Comparison of ENCODE assay signal across 8 cellular contexts in the genomic region with DNA sequence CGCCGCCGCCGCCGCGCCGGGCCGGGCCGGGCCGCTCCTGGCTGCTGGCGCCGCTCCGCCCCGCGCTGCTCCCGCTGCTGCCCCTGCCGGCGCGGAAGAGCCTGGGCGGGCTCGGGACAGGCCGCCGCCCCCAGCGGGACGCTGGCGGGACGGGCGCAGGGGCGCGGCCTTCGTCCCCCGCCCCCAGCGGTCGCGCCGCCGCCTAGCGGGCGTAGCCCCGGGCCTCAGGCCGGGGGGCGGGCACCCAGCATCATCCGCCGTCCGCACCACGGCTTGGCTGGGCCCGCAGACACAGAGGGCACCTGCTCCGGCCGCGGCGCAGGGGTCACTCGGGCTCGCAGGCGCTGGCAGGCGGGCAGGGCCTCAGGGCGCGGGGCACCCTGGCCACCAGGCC. TPM values are rescaled to one million over a fixed set of nuclear protein-coding genes. Genes with fewer than 3 reads are reported as not detected.
DNase-seq lines count a peak whose midpoint lies in the region; ATAC-seq and TF ChIP-seq lines count a peak whose summit lies in the region.

TSS of gene AMFR (minus strand) at position 107 of the 394 bp plus-strand sequence. CDS start 218 bp downstream, outside the sequence.

- ATAC-seq in GM18868 (IDR thresholded peaks at IDR 0.05; ENCODE audit: unreplicated experiment) (peak; percentile 79), HG03097 (IDR thresholded peaks at IDR 0.05; ENCODE audit: low FRiP score, unreplicated experiment) (peak; percentile 76)

- TF ChIP-seq CTCF in BJ (IDR thresholded peaks at IDR 0.05; ENCODE audit: insufficient read depth, low read depth, low read length): no peak

- H3K27me3 ChIP-seq in BJ (ENCODE audit: control insufficient read depth, insufficient read depth, low read length) (no peaks in the 10 kb centered on the region), NT2/D1 (ENCODE audit: insufficient read depth, insufficient read length) (no peaks in the 10 kb centered on the region), mucosa of rectum (ENCODE audit: control insufficient read depth in 2 of 2, insufficient read depth in 2 of 2, low read length in 2 of 2) (no peaks in the 10 kb centered on the region)

- H3K9me3 ChIP-seq in NT2/D1 (ENCODE audit: insufficient read depth, low read length): no peaks in the 10 kb centered on the region
- no peaks in the 10 kb centered on the region for H3K9me3 ChIP-seq in mucosa of rectum (ENCODE audit: control insufficient read depth in 2 of 2, low read length in 2 of 2)

- no peaks in the 10 kb centered on the region for H3K4me1 ChIP-seq in NT2/D1 (ENCODE audit: insufficient read depth, insufficient read length)
- H3K4me1 ChIP-seq in mucosa of rectum (ENCODE audit: control insufficient read depth in 2 of 2, insufficient read depth in 2 of 2, low read length in 2 of 2): peaks cover 6 to 13% of the 10 kb centered on the region in 2 donors

- peak within 1 kb of the TSS; percentile 94 for H3K9ac ChIP-seq in NT2/D1 (ENCODE audit: insufficient read length, low read depth)
- H3K9ac ChIP-seq in mucosa of rectum (ENCODE audit: low read depth in 1 of 2, low read length in 2 of 2): peak within 1 kb of the TSS; percentile 84 to 91

- DNase-seq in BJ (ENCODE audit: low read depth) (peak; percentile 28), NT2/D1 (ENCODE audit: low read depth, low spot score) (peak; percentile 75), activated T-cell treated with anti-CD3 and anti-CD28 coated beads for 48 hours (ENCODE audit: low read depth) (peak; percentile 76), erythroblast (lab: John Stamatoyannopoulos, UW) (peak; percentile 91 to 95)
- DNase-seq in stimulated activated CD8-positive, alpha-beta memory T cell treated with anti-CD3 and anti-CD28 coated beads, Interleukin-4, amount 100 ng/mL, for 24 hours (ENCODE audit: low read depth): peak; percentile 44

- POLR2A ChIA-PET in BJ (lab: Charles Lee): no interaction called here

- peak; percentile 18 for TF ChIP-seq POLR2A in erythroblast (IDR thresholded peaks at IDR 0.05; ENCODE audit: low read length)

- H3K4me3 ChIP-seq in BJ (ENCODE audit: low read depth, low read length) (peak within 1 kb of the TSS; percentile 68), NT2/D1 (ENCODE audit: insufficient read length, low read depth) (peak within 1 kb of the TSS; percentile 83), mucosa of rectum (ENCODE audit: low read length in 2 of 2) (peak within 1 kb of the TSS; percentile 80 to 87)

- H3K36me3 ChIP-seq in BJ (ENCODE audit: control insufficient read depth, insufficient read depth, low read length) (no peaks in the 10 kb centered on the region), NT2/D1 (ENCODE audit: insufficient read depth, insufficient read length, low read length) (peaks cover 3% of the 10 kb centered on the region), mucosa of rectum (ENCODE audit: control insufficient read depth in 2 of 2, insufficient read depth in 2 of 2, low read length in 2 of 2) (no peaks in the 10 kb centered on the region)

- CTCF ChIA-PET in BJ (lab: Yijun Ruan, JAX): interaction anchor here (0.6 to 1.3 kb wide), 3 partner anchors 45 to 560 kb away, joined by 3 read pairs; no protein-coding TSS in a partner anchor

- H3K27ac ChIP-seq in mucosa of rectum (ENCODE audit: low read depth in 2 of 2, low read length in 2 of 2): peak within 1 kb of the TSS; percentile 77 to 78

RNA-seq across cellular contexts. Expression of gene AMFR, which starts in this region (rescaled TPM):
- polyA plus RNA-seq in BJ (2011; rRNA removed): 90.8 and 130 TPM in 2 replicates
- polyA minus RNA-seq in BJ (2011; rRNA and poly(A)+ RNA removed): 330 and 436 TPM in 2 replicates

Comparison
In these comparisons a context has a peak if more than half of its experiments do, and no peak if none do; other contexts are left out.
1. Peak in every context shown above with its lines: DNase-seq, ATAC-seq, H3K4me3 ChIP-seq and H3K27ac ChIP-seq.
2. DNase-seq: peak in every context shown above with its lines; median percentile 93 in erythroblast; 76 in activated T-cell treated with anti-CD3 and anti-CD28 coated beads for 48 hours; 75 in NT2/D1; 44 in stimulated activated CD8-positive, alpha-beta memory T cell treated with anti-CD3 and anti-CD28 coated beads, Interleukin-4, amount 100 ng/mL, for 24 hours; 28 in BJ.